21 cellular contexts compared by ENCODE assay signal in genomic region chr15:87167055-87167454, GRCh38.
DNase-seq lines count a peak whose midpoint lies in the region; ATAC-seq and TF ChIP-seq lines count a peak whose summit lies in the region.
"Had no signal": no experiment of that assay in that cellular context is flagged by ENCODE, and none has a peak within 500 bp of the region (broad histone marks: within the 10 kb centered on the region; RNA-seq: fewer than 3 reads in every experiment).

No MANE protein-coding gene starts in this region.

- peaks cover 17% of the 10 kb centered on the region for H3K4me1 ChIP-seq in foreskin keratinocyte

- H3K4me3 Mint-ChIP-seq in endothelial cell (ENCODE audit: unreplicated experiment) (no peak overlapping the region), glutamatergic neuron (ENCODE audit: unreplicated experiment) (no peak overlapping the region)
- H3K4me3 Mint-ChIP-seq: CD14-positive monocyte; T-helper 1 cell treated with Interleukin-12 subunit alpha and Interleukin-12 subunit beta and Interleukin-4 antibody, amounts not matched to agents 30 μg/mL and 1 μg/mL, for 36 hours had no signal

- no peaks in the 10 kb centered on the region for H3K27me3 ChIP-seq in foreskin keratinocyte

- H3K27ac Mint-ChIP-seq in endothelial cell (ENCODE audit: unreplicated experiment) (no peak overlapping the region), glutamatergic neuron (ENCODE audit: unreplicated experiment) (no peak overlapping the region)
- H3K27ac Mint-ChIP-seq: CD14-positive monocyte; T-helper 1 cell treated with Interleukin-12 subunit alpha and Interleukin-12 subunit beta and Interleukin-4 antibody, amounts not matched to agents 30 μg/mL and 1 μg/mL, for 36 hours had no signal

- H3K4me1 Mint-ChIP-seq in endothelial cell (ENCODE audit: unreplicated experiment) (no peaks in the 10 kb centered on the region), glutamatergic neuron (ENCODE audit: low read depth, unreplicated experiment) (no peaks in the 10 kb centered on the region)
- H3K4me1 Mint-ChIP-seq: CD14-positive monocyte had no signal

- H3K36me3 Mint-ChIP-seq in endothelial cell (ENCODE audit: low read depth, unreplicated experiment) (no peaks in the 10 kb centered on the region), glutamatergic neuron (ENCODE audit: unreplicated experiment) (peaks cover 4% of the 10 kb centered on the region)
- H3K36me3 Mint-ChIP-seq: CD14-positive monocyte had no signal

- no peak overlapping the region for H3K27ac ChIP-seq in foreskin keratinocyte
- H3K27ac ChIP-seq: KMS-11 had no signal

- no peaks in the 10 kb centered on the region for H3K9me3 Mint-ChIP-seq in endothelial cell (ENCODE audit: unreplicated experiment)
- H3K9me3 Mint-ChIP-seq in glutamatergic neuron (ENCODE audit: unreplicated experiment), result no peaks in the 10 kb centered on the region

- peak; percentile 62 for DNase-seq in EL
- DNase-seq in OCI-M1 (lab: John Stamatoyannopoulos, UW), result peak; percentile 2
- peak; percentile 9 for DNase-seq in astrocyte of the hippocampus (ENCODE audit: low read depth, low spot score)
- DNase-seq in foreskin keratinocyte, result peak; percentile 33 to 55
- DNase-seq in HuH-7.5 (ENCODE audit: low spot score), result no peak
- DNase-seq in endothelial cell (ENCODE audit: low spot score), result no peak
- DNase-seq in glutamatergic neuron, result no peak
- DNase-seq: DMS53; MV-4-11; NCI-H1694; NCI-H2081; NCI-H2171; NCI-H345; NCI-H524; NCI-H774; NK-92 treated with Interleukin-12 subunit alpha and Interleukin-12 subunit beta, amount 100 ng/mL, for 24 hours; Right ventricle myocardium superior had no signal

- no peak for TF ChIP-seq CTCF in foreskin keratinocyte (conservative IDR thresholded peaks at IDR 0.05)
- TF ChIP-seq CTCF in endothelial cell (IDR thresholded peaks at IDR 0.05; ENCODE audit: unreplicated experiment), result no peak
- no peak for TF ChIP-seq CTCF in glutamatergic neuron (IDR thresholded peaks at IDR 0.05; ENCODE audit: partially characterized antibody, unreplicated experiment)

- ATAC-seq in foreskin keratinocyte, result peak; percentile 54
- ATAC-seq: HepG2 had no signal

- no peaks in the 10 kb centered on the region for H3K27me3 Mint-ChIP-seq in endothelial cell (ENCODE audit: unreplicated experiment)
- H3K27me3 Mint-ChIP-seq in glutamatergic neuron (ENCODE audit: unreplicated experiment), result no peaks in the 10 kb centered on the region

Comparison
In these comparisons a context has a peak if more than half of its experiments do, and no peak if none do; other contexts are left out.
1. DNase-seq: peak in EL (single experiment), OCI-M1 (single experiment), astrocyte of the hippocampus (single experiment) and foreskin keratinocyte (2 of 2); none in HuH-7.5 (single experiment), endothelial cell (single experiment) and glutamatergic neuron (single experiment).